Comparison of ENCODE assay signal across 8 cellular contexts in the genomic region with DNA sequence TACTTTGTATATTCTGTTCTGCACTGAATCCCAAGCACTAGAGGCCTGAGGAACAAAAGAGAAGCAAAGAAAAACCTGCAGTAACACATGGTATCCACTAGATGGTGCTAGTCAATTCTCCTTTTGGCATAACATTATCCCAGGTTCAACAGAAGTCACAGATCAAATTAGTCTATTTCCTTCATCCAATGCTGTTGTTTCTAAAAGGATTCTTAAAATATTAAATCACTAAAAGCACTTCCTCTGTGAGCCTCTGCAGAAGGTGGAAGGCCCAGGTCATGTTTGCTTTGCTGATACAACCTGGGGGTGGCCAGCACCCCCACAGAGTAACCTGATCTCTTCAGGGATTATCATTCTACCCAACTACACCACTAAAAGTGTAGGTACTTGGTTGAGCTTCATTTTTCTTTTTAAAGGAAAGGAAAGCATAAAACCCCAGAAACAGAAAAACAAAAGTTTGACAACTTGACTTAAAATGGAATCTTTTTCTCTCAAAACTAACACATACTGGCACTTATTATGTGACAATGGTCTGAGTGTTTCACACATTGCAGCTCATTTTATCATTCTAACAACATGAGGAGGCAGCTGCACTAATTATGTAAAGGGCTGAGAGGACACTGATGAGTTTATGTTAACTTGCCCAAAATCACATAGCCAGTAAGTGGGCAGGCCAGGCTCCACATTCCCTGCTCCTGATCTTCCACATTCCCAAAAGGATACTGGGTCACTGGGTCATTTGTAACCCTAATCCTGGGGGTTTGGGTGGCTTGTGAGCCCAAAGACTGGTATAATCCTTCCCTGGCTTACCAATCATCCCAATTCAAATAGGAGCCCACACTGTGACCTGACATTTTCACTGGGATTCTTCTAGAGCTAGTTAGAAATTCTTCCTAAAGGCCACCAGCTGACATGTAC.
A peak's percentile ranks its signal among the peaks of the same experiment; 100 is the strongest.
DNase-seq lines count a peak whose midpoint lies in the region; TF ChIP-seq lines count a peak whose summit lies in the region.

No MANE protein-coding gene starts in this region.

- H4K20me1 ChIP-seq in OCI-LY7 (ENCODE audit: insufficient read depth, low read length) = no peaks in the 10 kb centered on the region

- no peaks in the 10 kb centered on the region for H3K9me3 ChIP-seq in OCI-LY7 (ENCODE audit: low read length)
- no peaks in the 10 kb centered on the region for H3K9me3 ChIP-seq in liver (ENCODE audit: control insufficient read depth in 4 of 4, low read length in 3 of 4)
- no peaks in the 10 kb centered on the region for H3K9me3 ChIP-seq in transverse colon

- TF ChIP-seq POLR2A in transverse colon (IDR thresholded peaks at IDR 0.05) = no peak

- in situ Hi-C loops in transverse colon (cut with MboI; ENCODE audit: low pct_ligation_motif_present in 1 of 4, low pct_unique_long_range_greater_than_20kb in 1 of 4, low sequenced_read_pairs in 3 of 4) = no loop called here

- no peaks in the 10 kb centered on the region for H3K9me2 ChIP-seq in OCI-LY7 (ENCODE audit: insufficient read depth, low read length)

- peak; percentile 76 to 84 for TF ChIP-seq RAD21 in liver (IDR thresholded peaks at IDR 0.05)

- H3K4me2 ChIP-seq in OCI-LY7 (ENCODE audit: low read length) = no peak overlapping the region

- H3K27me3 ChIP-seq in liver (ENCODE audit: control insufficient read depth in 4 of 4, insufficient read depth in 4 of 4, low read length in 3 of 4) (no peaks in the 10 kb centered on the region), transverse colon (no peaks in the 10 kb centered on the region)

- TF ChIP-seq CTCF in 22Rv1 (IDR thresholded peaks at IDR 0.05) (peak; percentile 89), OCI-LY7 (conservative IDR thresholded peaks at IDR 0.05; ENCODE audit: low read length) (peak; percentile 97), liver (IDR thresholded peaks at IDR 0.05; ENCODE audit: low read depth, low read length, missing input control) (peak; percentile 75), transverse colon (IDR thresholded peaks at IDR 0.05) (peak; percentile 65 to 92 (median 86))

- POLR2A ChIA-PET in OCI-LY7 (lab: Charles Lee) = interaction anchor here (0.6 to 1.0 kb wide), 3 partner anchors 8 to 273 kb away, joined by 4 to 5 read pairs (median 4); no protein-coding TSS in a partner anchor

- BruUV-seq in OCI-LY7 (replicated peaks; lab: Mats Ljungman, UMichigan) = no TSS peak

- DNase-seq in GDM1 (lab: John Stamatoyannopoulos, UW) = peak; percentile 1
- DNase-seq in HS-5 (ENCODE audit: low read depth) = peak; percentile 36
- DNase-seq in OCI-LY7 (ENCODE audit: low spot score) = peak; percentile 53
- DNase-seq in dermis blood vessel endothelial cell = peak; percentile 78
- no peak for DNase-seq in transverse colon
- no peak for DNase-seq in GM19238 (ENCODE audit: insufficient read length, low spot score)

- no peak overlapping the region for H2AFZ ChIP-seq in OCI-LY7 (ENCODE audit: low read length)

- no peaks in the 10 kb centered on the region for H3K79me2 ChIP-seq in OCI-LY7 (ENCODE audit: insufficient read depth, low read depth, low read length)

- H3K36me3 ChIP-seq in OCI-LY7 (ENCODE audit: insufficient read depth, low read length) (peaks cover 71% of the 10 kb centered on the region), liver (ENCODE audit: control insufficient read depth in 4 of 4, insufficient read depth in 3 of 4, low read depth in 1 of 4, low read length in 3 of 4) (peaks cover 1 to 41% (median 38%) of the 10 kb centered on the region in 4 donors), transverse colon (peaks cover 0 to 44% (median 21%) of the 10 kb centered on the region in 4 donors)

- intact Hi-C loops in OCI-LY7 (cut with micrococcal nuclease; ENCODE audit: unreplicated experiment) (loop anchor here (10.0 kb wide), 1 partner anchor 364 kb away; no protein-coding TSS in a partner anchor), transverse colon (cut with DNase I; ENCODE audit: low total_unique reads) (no loop called here)

- H3K4me3 ChIP-seq in OCI-LY7 (ENCODE audit: low read depth, low read length, poor library complexity, severe bottlenecking) (no peak overlapping the region), liver (ENCODE audit: low read depth in 1 of 3, low read length in 3 of 3) (no peak overlapping the region), transverse colon (no peak overlapping the region)

- CTCF ChIA-PET in OCI-LY7 (lab: Charles Lee; ENCODE audit: unreplicated experiment) = interaction anchor here (1.4 kb wide), 1 partner anchor 41 kb away, joined by 3 read pairs; no protein-coding TSS in a partner anchor

- no peak for TF ChIP-seq EP300 in transverse colon (IDR thresholded peaks at IDR 0.05; ENCODE audit: low read depth)

- H3K4me1 ChIP-seq in OCI-LY7 (ENCODE audit: insufficient read depth, low read length, poor library complexity, severe bottlenecking) (peaks cover under 1% of the 10 kb centered on the region), liver (ENCODE audit: control insufficient read depth in 4 of 4, insufficient read depth in 4 of 4, low read length in 3 of 4) (no peaks in the 10 kb centered on the region), transverse colon (no peaks in the 10 kb centered on the region)

- H3K27ac ChIP-seq in 22Rv1 (no peak overlapping the region), OCI-LY7 (ENCODE audit: low read depth, low read length, poor library complexity, severe bottlenecking) (no peak overlapping the region), liver (ENCODE audit: low read depth in 1 of 2, low read length in 2 of 2) (no peak overlapping the region), transverse colon (no peak overlapping the region)

- no peak overlapping the region for H3K9ac ChIP-seq in liver (ENCODE audit: low read depth in 1 of 2, low read length in 2 of 2)

TF ChIP-seq in liver, 16 proteins besides CTCF, POLR2A, EP300 and RAD21:
- TF ChIP-seq, protein P1, sequence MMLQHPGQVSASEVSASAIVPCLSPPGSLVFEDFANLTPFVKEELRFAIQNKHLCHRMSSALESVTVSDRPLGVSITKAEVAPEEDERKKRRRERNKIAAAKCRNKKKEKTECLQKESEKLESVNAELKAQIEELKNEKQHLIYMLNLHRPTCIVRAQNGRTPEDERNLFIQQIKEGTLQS (IDR thresholded peaks at IDR 0.05) = no peak
- TF ChIP-seq, protein P2, sequence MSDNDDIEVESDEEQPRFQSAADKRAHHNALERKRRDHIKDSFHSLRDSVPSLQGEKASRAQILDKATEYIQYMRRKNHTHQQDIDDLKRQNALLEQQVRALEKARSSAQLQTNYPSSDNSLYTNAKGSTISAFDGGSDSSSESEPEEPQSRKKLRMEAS (IDR thresholded peaks at IDR 0.05) = peak; percentile 13
- TF ChIP-seq ZBTB33 (IDR thresholded peaks at IDR 0.05) = no peak
- no peak for TF ChIP-seq JUND (IDR thresholded peaks at IDR 0.05)
- peak; percentile 15 to 23 for TF ChIP-seq RXRA (IDR thresholded peaks at IDR 0.05)
- TF ChIP-seq SP1 (IDR thresholded peaks at IDR 0.05) = no peak
- no peak for TF ChIP-seq HNF4G (IDR thresholded peaks at IDR 0.05)
- no peak for TF ChIP-seq FOXA2 (IDR thresholded peaks at IDR 0.05)
- TF ChIP-seq, protein P3, sequence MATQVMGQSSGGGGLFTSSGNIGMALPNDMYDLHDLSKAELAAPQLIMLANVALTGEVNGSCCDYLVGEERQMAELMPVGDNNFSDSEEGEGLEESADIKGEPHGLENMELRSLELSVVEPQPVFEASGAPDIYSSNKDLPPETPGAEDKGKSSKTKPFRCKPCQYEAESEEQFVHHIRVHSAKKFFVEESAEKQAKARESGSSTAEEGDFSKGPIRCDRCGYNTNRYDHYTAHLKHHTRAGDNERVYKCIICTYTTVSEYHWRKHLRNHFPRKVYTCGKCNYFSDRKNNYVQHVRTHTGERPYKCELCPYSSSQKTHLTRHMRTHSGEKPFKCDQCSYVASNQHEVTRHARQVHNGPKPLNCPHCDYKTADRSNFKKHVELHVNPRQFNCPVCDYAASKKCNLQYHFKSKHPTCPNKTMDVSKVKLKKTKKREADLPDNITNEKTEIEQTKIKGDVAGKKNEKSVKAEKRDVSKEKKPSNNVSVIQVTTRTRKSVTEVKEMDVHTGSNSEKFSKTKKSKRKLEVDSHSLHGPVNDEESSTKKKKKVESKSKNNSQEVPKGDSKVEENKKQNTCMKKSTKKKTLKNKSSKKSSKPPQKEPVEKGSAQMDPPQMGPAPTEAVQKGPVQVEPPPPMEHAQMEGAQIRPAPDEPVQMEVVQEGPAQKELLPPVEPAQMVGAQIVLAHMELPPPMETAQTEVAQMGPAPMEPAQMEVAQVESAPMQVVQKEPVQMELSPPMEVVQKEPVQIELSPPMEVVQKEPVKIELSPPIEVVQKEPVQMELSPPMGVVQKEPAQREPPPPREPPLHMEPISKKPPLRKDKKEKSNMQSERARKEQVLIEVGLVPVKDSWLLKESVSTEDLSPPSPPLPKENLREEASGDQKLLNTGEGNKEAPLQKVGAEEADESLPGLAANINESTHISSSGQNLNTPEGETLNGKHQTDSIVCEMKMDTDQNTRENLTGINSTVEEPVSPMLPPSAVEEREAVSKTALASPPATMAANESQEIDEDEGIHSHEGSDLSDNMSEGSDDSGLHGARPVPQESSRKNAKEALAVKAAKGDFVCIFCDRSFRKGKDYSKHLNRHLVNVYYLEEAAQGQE (IDR thresholded peaks at IDR 0.05) = no peak
- TF ChIP-seq GABPA (IDR thresholded peaks at IDR 0.05 in 1 of 2, conservative IDR thresholded peaks at IDR 0.05 in 1 of 2) = no peak
- TF ChIP-seq EGR1 (IDR thresholded peaks at IDR 0.05; ENCODE audit: low read depth in 2 of 2) = no peak
- TF ChIP-seq FOXA1 (IDR thresholded peaks at IDR 0.05) = no peak
- no peak for TF ChIP-seq TAF1 (conservative IDR thresholded peaks at IDR 0.05)
- peak; percentile 31 for TF ChIP-seq NR2F2 (IDR thresholded peaks at IDR 0.05)
- no peak for TF ChIP-seq YY1 (IDR thresholded peaks at IDR 0.05)
- no peak for TF ChIP-seq HNF4A (conservative IDR thresholded peaks at IDR 0.05)
TF ChIP-seq in liver: peak in this region for 3.

Comparison
In these comparisons a context has a peak if more than half of its experiments do, and no peak if none do; other contexts are left out.
1. DNase-seq: peak in GDM1 (single experiment), HS-5 (single experiment), OCI-LY7 (single experiment) and dermis blood vessel endothelial cell (single experiment); none in transverse colon (single experiment) and GM19238 (single experiment).
2. Peak in every context shown above with its lines, with median percentiles within 50 percentile points of each other: CTCF ChIP-seq.